In genomic region chr11:2498750-2499149, GRCh38 we compare ENCODE assay signal across 37 cellular contexts. TPM values are rescaled to one million over a fixed set of nuclear protein-coding genes. Genes with fewer than 3 reads are reported as not detected.
"Had no signal": no experiment of that assay in that cellular context is flagged by ENCODE, and none has a peak within 500 bp of the region (broad histone marks: within the 10 kb centered on the region; RNA-seq: fewer than 3 reads in every experiment).

No MANE protein-coding gene starts in this region.

- H3K27ac ChIP-seq: brain microvascular endothelial cell, colonic mucosa, epithelial cell of prostate, esophagus squamous epithelium, gastroesophageal sphincter, WERI-Rb-1 had no signal

- H3K9me3 ChIP-seq: colonic mucosa had no signal

- H3K36me3 ChIP-seq: brain microvascular endothelial cell, colonic mucosa, esophagus squamous epithelium, gastroesophageal sphincter, WERI-Rb-1 had no signal

- H3K4me1 Mint-ChIP-seq: T-helper 17 cell had no signal

- H3K4me3 Mint-ChIP-seq: activated B cell treated with CpG ODN at 0.5 μM for 24 hours; activated CD8-positive, alpha-beta T cell treated with anti-CD3 and anti-CD28 coated beads for 36 hours; activated naive CD4-positive, alpha-beta T cell treated with anti-CD3 and anti-CD28 coated beads for 36 hours; activated naive CD8-positive, alpha-beta T cell; activated T-helper 1 cell treated with anti-CD3 and anti-CD28 coated beads, Interleukin-12 subunit alpha, Interleukin-12 subunit beta, Interleukin-2, Interleukin-4 antibody, amounts not matched to agents 30 ng/mL and 10 ng/mL and 1 ng/mL, durations not matched to agents 14 hours and 24 hours and 36 hours; T-helper 17 cell; T-helper 2 cell treated with Interferon-gamma antibody and Interleukin-4, amounts not matched to agents 5 μg/mL and 100 μg/mL, for 36 hours had no signal

- H3K27ac Mint-ChIP-seq: activated B cell treated with CpG ODN at 0.5 μM for 24 hours; activated CD8-positive, alpha-beta T cell treated with anti-CD3 and anti-CD28 coated beads for 36 hours; activated naive CD4-positive, alpha-beta T cell treated with anti-CD3 and anti-CD28 coated beads for 36 hours; activated naive CD8-positive, alpha-beta T cell; activated T-helper 1 cell treated with anti-CD3 and anti-CD28 coated beads, Interleukin-12 subunit alpha, Interleukin-12 subunit beta, Interleukin-2, Interleukin-4 antibody, amounts not matched to agents 30 ng/mL and 10 ng/mL and 1 ng/mL, durations not matched to agents 14 hours and 24 hours and 36 hours; activated T-helper 2 cell treated with anti-CD3 and anti-CD28 coated beads, Interferon-gamma antibody, Interleukin-2, Interleukin-4, amounts not matched to agents 10 μg/mL and 5 μg/mL and 100 μg/mL, durations not matched to agents 14 hours and 24 hours and 36 hours; T-helper 17 cell; T-helper 2 cell treated with Interferon-gamma antibody and Interleukin-4, amounts not matched to agents 5 μg/mL and 100 μg/mL, for 36 hours had no signal

- H3K27me3 ChIP-seq: brain microvascular endothelial cell, colonic mucosa had no signal

- H3K27me3 Mint-ChIP-seq: activated B cell treated with CpG ODN at 0.5 μM for 24 hours; activated CD8-positive, alpha-beta T cell treated with anti-CD3 and anti-CD28 coated beads for 36 hours; activated naive CD8-positive, alpha-beta T cell; T-helper 17 cell had no signal

- ATAC-seq: activated CD4-positive, CD25-positive, alpha-beta regulatory T cell treated with anti-CD3 and anti-CD28 coated beads, Interleukin-2, amount 50 U/mL, for 24 hours; activated CD8-positive, alpha-beta T cell treated with anti-CD3 and anti-CD28 coated beads for 36 hours; gastroesophageal sphincter; T-helper 17 cell had no signal

- FAIRE-seq: astrocyte, bronchial epithelial cell, endometrium, endothelial cell of umbilical vein had no signal

- DNase-seq: activated B cell treated with CpG ODN at 0.5 μM for 24 hours; activated CD4-positive, alpha-beta T cell treated with anti-CD3 and anti-CD28 coated beads for 48 hours; activated CD4-positive, alpha-beta T cell treated with anti-CD3 and anti-CD28 coated beads, Interleukin-2, amount 50 U/mL, for 1 hour; activated CD4-positive, alpha-beta T cell treated with anti-CD3 and anti-CD28 coated beads, Interleukin-2, amount 50 U/mL, for 48 hours; activated CD8-positive, alpha-beta T cell treated with anti-CD3 and anti-CD28 coated beads for 36 hours; activated effector memory CD4-positive, alpha-beta T cell treated with anti-CD3 and anti-CD28 coated beads, Interleukin-2, amount 50 U/mL, for 16 hours; activated naive CD4-positive, alpha-beta T cell treated with anti-CD3 and anti-CD28 coated beads for 36 hours; activated T-cell treated with anti-CD3 and anti-CD28 coated beads, Interleukin-2, amount 50 U/mL, for 1 hour; activated T-cell treated with anti-CD3 and anti-CD28 coated beads, Interleukin-2, amount 50 U/mL, for 48 hours; amniotic stem cell; anterior cingulate cortex; brain microvascular endothelial cell; caudate nucleus; colonic mucosa; effector CD8-positive, alpha-beta T cell; esophagus squamous epithelium; foreskin melanocyte; T-helper 1 cell; T-helper 17 cell; T1000; WERI-Rb-1 had no signal

- H3K4me3 ChIP-seq: colonic mucosa, esophagus squamous epithelium, gastroesophageal sphincter had no signal

- H3K4me1 ChIP-seq: colonic mucosa, esophagus squamous epithelium, gastroesophageal sphincter had no signal

RNA-seq across cellular contexts. Expression of gene KCNQ1, which starts 53.9 kb away (rescaled TPM):
- total RNA-seq: astrocyte, fibroblast of lung, fibroblast of villous mesenchyme had no signal
- polyA plus RNA-seq: fibroblast of lung had no signal

RNA-seq across cellular contexts. Expression of gene TRPM5, which starts 54.4 kb away (rescaled TPM):
- total RNA-seq: activated B cell treated with CpG ODN at 0.5 μM for 24 hours; activated CD8-positive, alpha-beta memory T cell treated with anti-CD3 and anti-CD28 coated beads for 36 hours; activated CD8-positive, alpha-beta T cell treated with anti-CD3 and anti-CD28 coated beads for 36 hours; activated naive CD4-positive, alpha-beta T cell treated with anti-CD3 and anti-CD28 coated beads for 36 hours; activated T-helper 1 cell treated with anti-CD3 and anti-CD28 coated beads, Interleukin-12 subunit alpha, Interleukin-12 subunit beta, Interleukin-2, Interleukin-4 antibody, amounts not matched to agents 30 ng/mL and 10 ng/mL and 1 ng/mL, durations not matched to agents 14 hours and 24 hours and 36 hours; activated T-helper 2 cell treated with anti-CD3 and anti-CD28 coated beads, Interferon-gamma antibody, Interleukin-2, Interleukin-4, amounts not matched to agents 10 μg/mL and 5 μg/mL and 100 μg/mL, durations not matched to agents 14 hours and 24 hours and 36 hours; astrocyte; bronchial epithelial cell; dermis microvascular lymphatic vessel endothelial cell; endothelial cell of umbilical vein; esophagus squamous epithelium; fibroblast of lung; fibroblast of villous mesenchyme; gastroesophageal sphincter; glomerular endothelial cell had no signal
- polyA plus RNA-seq: endothelial cell of umbilical vein, fibroblast of lung had no signal
